9 cellular contexts compared by ENCODE assay signal in genomic region chr14:56555921-56556570, GRCh38. TPM values are rescaled to one million over a fixed set of nuclear protein-coding genes. Genes with fewer than 3 reads are reported as not detected.
DNase-seq lines count a peak whose midpoint lies in the region; ATAC-seq, FAIRE-seq and TF ChIP-seq lines count a peak whose summit lies in the region.
"Had no signal": no experiment of that assay in that cellular context is flagged by ENCODE, and none has a peak within 500 bp of the region (broad histone marks: within the 10 kb centered on the region; RNA-seq: fewer than 3 reads in every experiment).

No MANE protein-coding gene starts in this region.

- H3K79me2 ChIP-seq in K562 (ENCODE audit: control insufficient read depth, insufficient read depth, low read length), result no peaks in the 10 kb centered on the region
- no peaks in the 10 kb centered on the region for H3K79me2 ChIP-seq in mesendoderm (ENCODE audit: control insufficient read depth, insufficient read depth, low read length)

- H4K20me1 ChIP-seq in K562 (replicated peaks; ENCODE audit: control insufficient read depth, insufficient read depth, low read length), result no peaks in the 10 kb centered on the region
- H4K20me1 ChIP-seq: BLaER1 treated with 17β-estradiol and CSF1 and Interleukin-3, amounts not matched to agents 10 nM and 100 nM had no signal

- H3K56ac ChIP-seq in mesendoderm (ENCODE audit: low read length), result peak overlapping the region; percentile 63

- no peaks in the 10 kb centered on the region for H3K9me3 Mint-ChIP-seq in activated naive CD4-positive, alpha-beta T cell treated with anti-CD3 and anti-CD28 coated beads, Interleukin-2, amount 50 U/mL, for 72 hours
- H3K9me3 Mint-ChIP-seq in stimulated activated effector memory CD8-positive, alpha-beta T cell treated with anti-CD3 and anti-CD28 coated beads, Interleukin-12 subunit alpha, Interleukin-12 subunit beta, amount 100 ng/mL, for 72 hours, result no peaks in the 10 kb centered on the region

- H2BK120ac ChIP-seq in mesendoderm (ENCODE audit: low read depth, low read length), result peak overlapping the region; percentile 73

- H2BK15ac ChIP-seq in mesendoderm (replicated peaks; ENCODE audit: low read depth), result no peak overlapping the region

- H3K4ac ChIP-seq in mesendoderm (ENCODE audit: low read depth, low read length), result peak overlapping the region; percentile 72

- H4K8ac ChIP-seq in mesendoderm (ENCODE audit: low read depth, low read length), result no peak overlapping the region

- H3K9ac ChIP-seq in K562 (ENCODE audit: insufficient read depth in 1 of 2, low read depth in 2 of 2, low read length in 2 of 2) (no peak overlapping the region), mesendoderm (ENCODE audit: low read length) (no peak overlapping the region)
- H3K9ac ChIP-seq: BLaER1 treated with 17β-estradiol and CSF1 and Interleukin-3, amounts not matched to agents 10 nM and 100 nM had no signal

- peak; percentile 57 for DNase-seq in NCI-H1694 treated with DMSO at 0.1 percent for 48 hours (lab: John Stamatoyannopoulos, UW)
- DNase-seq in NCI-H1694 (lab: John Stamatoyannopoulos, UW), result no peak
- peak; percentile 23 to 54 for DNase-seq in NCI-H2081 (lab: John Stamatoyannopoulos, UW)
- peak; percentile 7 to 41 (median 24) for DNase-seq in K562 (ENCODE audit: extremely low read depth in 1 of 4, low spot score in 3 of 4)
- DNase-seq in mesendoderm, result peak; percentile 89
- no peak for DNase-seq in activated naive CD4-positive, alpha-beta T cell treated with anti-CD3 and anti-CD28 coated beads, Interleukin-2, amount 50 U/mL, for 72 hours (ENCODE audit: low spot score in 2 of 2)
- DNase-seq in stimulated activated effector memory CD8-positive, alpha-beta T cell treated with anti-CD3 and anti-CD28 coated beads, Interleukin-12 subunit alpha, Interleukin-12 subunit beta, amount 100 ng/mL, for 72 hours (ENCODE audit: low spot score in 2 of 2), result no peak
- DNase-seq in UCSD-AML1 (lab: John Stamatoyannopoulos, UW; ENCODE audit: unreplicated experiment), result no peak

- peak; percentile 91 for ATAC-seq in K562
- no peak for ATAC-seq in activated naive CD4-positive, alpha-beta T cell treated with anti-CD3 and anti-CD28 coated beads, Interleukin-2, amount 50 U/mL, for 72 hours
- ATAC-seq in stimulated activated effector memory CD8-positive, alpha-beta T cell treated with anti-CD3 and anti-CD28 coated beads, Interleukin-12 subunit alpha, Interleukin-12 subunit beta, amount 100 ng/mL, for 72 hours, result no peak

- H3K4me2 ChIP-seq in K562 (ENCODE audit: insufficient read depth, low read length) (no peak overlapping the region), mesendoderm (ENCODE audit: low read length) (no peak overlapping the region)
- H3K4me2 ChIP-seq: BLaER1 treated with 17β-estradiol and CSF1 and Interleukin-3, amounts not matched to agents 10 nM and 100 nM had no signal

- TF ChIP-seq POLR2A in K562 (conservative IDR thresholded peaks at IDR 0.05), result no peak

- in situ Hi-C loops in K562 (cut with MboI), result loop anchor here (10.0 to 25.0 kb wide), 2 partner anchors 506 to 759 kb away; no protein-coding TSS in a partner anchor

- H3K18ac ChIP-seq in mesendoderm (ENCODE audit: low read length), result peak overlapping the region; percentile 83

- no peaks in the 10 kb centered on the region for H3K9me3 ChIP-seq in K562 (replicated peaks; ENCODE audit: control insufficient read depth, insufficient read depth, low read depth, low read length)
- H3K9me3 ChIP-seq: BLaER1 treated with 17β-estradiol and CSF1 and Interleukin-3, amounts not matched to agents 10 nM and 100 nM had no signal

- no peak overlapping the region for H4K5ac ChIP-seq in mesendoderm (ENCODE audit: low read length)

- no peak overlapping the region for H2AK5ac ChIP-seq in mesendoderm (ENCODE audit: low read length)

- H2AFZ ChIP-seq in K562 (ENCODE audit: low read depth, low read length), result peak overlapping the region; percentile 18; the same call in 1 of the 2 replicates

- CTCF ChIA-PET in K562 (lab: Yijun Ruan, JAX; ENCODE audit: low intra/inter-chr PET ratio), result interaction anchor here (0.6 to 0.7 kb wide), 2 partner anchors 66 to 1122 kb away, joined by 3 read pairs; no protein-coding TSS in a partner anchor

- H3K36me3 Mint-ChIP-seq in activated naive CD4-positive, alpha-beta T cell treated with anti-CD3 and anti-CD28 coated beads, Interleukin-2, amount 50 U/mL, for 72 hours, result no peaks in the 10 kb centered on the region
- no peaks in the 10 kb centered on the region for H3K36me3 Mint-ChIP-seq in stimulated activated effector memory CD8-positive, alpha-beta T cell treated with anti-CD3 and anti-CD28 coated beads, Interleukin-12 subunit alpha, Interleukin-12 subunit beta, amount 100 ng/mL, for 72 hours

- no peaks in the 10 kb centered on the region; a peak in 2 of 5 replicates for H3K4me1 ChIP-seq in K562 (replicated peaks in 1 of 2; ENCODE audit: control insufficient read depth in 2 of 2, insufficient read depth in 2 of 2, low read length in 2 of 2)
- H3K4me1 ChIP-seq in mesendoderm (ENCODE audit: control insufficient read depth, low read depth, low read length), result peaks cover 5% of the 10 kb centered on the region

- H3K4me3 Mint-ChIP-seq in stimulated activated effector memory CD8-positive, alpha-beta T cell treated with anti-CD3 and anti-CD28 coated beads, Interleukin-12 subunit alpha, Interleukin-12 subunit beta, amount 100 ng/mL, for 72 hours, result no peak overlapping the region

- peak; percentile 35 to 79 (median 64); a peak in 5 of 6 replicates for TF ChIP-seq CTCF in K562 (IDR thresholded peaks at IDR 0.05 in 2 of 3, conservative IDR thresholded peaks at IDR 0.05 in 1 of 3; ENCODE audit: insufficient read depth in 2 of 3, low read depth in 1 of 3, low read length in 3 of 3)

- no peak overlapping the region for H3K23ac ChIP-seq in mesendoderm (ENCODE audit: low read length)

- TF ChIP-seq RAD21 in K562 (CRISPR knock-in tag; conservative IDR thresholded peaks at IDR 0.05 in 1 of 2, IDR thresholded peaks at IDR 0.05 in 1 of 2), result peak; percentile 77 to 86

- POLR2A ChIA-PET in K562 (lab: Yijun Ruan, JAX), result no interaction called here

- intact Hi-C loops in K562 (cut with micrococcal nuclease), result loop anchor here (1.0 to 5.0 kb wide), 5 partner anchors 106 to 761 kb away; no protein-coding TSS in a partner anchor

- no TSS peak for BruUV-seq in K562 (replicated peaks; lab: Mats Ljungman, UMichigan)

- H3K36me3 ChIP-seq in K562 (ENCODE audit: control insufficient read depth, insufficient read depth, low read length) (no peaks in the 10 kb centered on the region), mesendoderm (ENCODE audit: control insufficient read depth, insufficient read depth, low read length) (no peaks in the 10 kb centered on the region)
- H3K36me3 ChIP-seq: BLaER1 treated with 17β-estradiol and CSF1 and Interleukin-3, amounts not matched to agents 10 nM and 100 nM had no signal

- peaks cover 3 to 12% of the 10 kb centered on the region in 2 experiments; a peak in 3 of 5 replicates for H3K27me3 ChIP-seq in K562 (ENCODE audit: control insufficient read depth in 2 of 2, insufficient read depth in 2 of 2, low read length in 2 of 2)
- no peaks in the 10 kb centered on the region for H3K27me3 ChIP-seq in mesendoderm (ENCODE audit: insufficient read depth, low read length, poor library complexity)
- H3K27me3 ChIP-seq: BLaER1 treated with 17β-estradiol and CSF1 and Interleukin-3, amounts not matched to agents 10 nM and 100 nM had no signal

- WGBS in K562 (ENCODE audit: insufficient coverage, low coverage, missing lambda C conversion rate), result 14% methylated on average over 5 of the region's 5 CpGs
- no CpG with 5 or more reads among the region's 5 CpGs for WGBS in mesendoderm (ENCODE audit: extremely low coverage, insufficient coverage, low lambda C conversion rate)

- peak; percentile 68 for TF ChIP-seq EP300 in K562 (IDR thresholded peaks at IDR 0.05; ENCODE audit: low read length)

- H3K27ac ChIP-seq in K562 (ENCODE audit: extremely low read depth, low read depth, low read length), result no peak overlapping the region
- no peak overlapping the region for H3K27ac ChIP-seq in mesendoderm (ENCODE audit: low read depth, low read length)
- H3K27ac ChIP-seq: BLaER1 treated with 17β-estradiol and CSF1 and Interleukin-3, amounts not matched to agents 10 nM and 100 nM had no signal

- H3K4me3 ChIP-seq in K562 (no peak overlapping the region), mesendoderm (ENCODE audit: low read length) (no peak overlapping the region)
- H3K4me3 ChIP-seq: BLaER1 treated with 17β-estradiol and CSF1 and Interleukin-3, amounts not matched to agents 10 nM and 100 nM had no signal

- H2BK5ac ChIP-seq in mesendoderm (ENCODE audit: low read length), result peak overlapping the region; percentile 28

- H3K9me1 ChIP-seq in K562 (ENCODE audit: control insufficient read depth, insufficient read depth, low read length), result no peaks in the 10 kb centered on the region

- H3K27ac Mint-ChIP-seq in activated naive CD4-positive, alpha-beta T cell treated with anti-CD3 and anti-CD28 coated beads, Interleukin-2, amount 50 U/mL, for 72 hours, result no peak overlapping the region
- no peak overlapping the region for H3K27ac Mint-ChIP-seq in stimulated activated effector memory CD8-positive, alpha-beta T cell treated with anti-CD3 and anti-CD28 coated beads, Interleukin-12 subunit alpha, Interleukin-12 subunit beta, amount 100 ng/mL, for 72 hours

- peak; percentile 75 for FAIRE-seq in K562 (lab: Jason Lieb, UNC)

- H3K4me1 Mint-ChIP-seq in stimulated activated effector memory CD8-positive, alpha-beta T cell treated with anti-CD3 and anti-CD28 coated beads, Interleukin-12 subunit alpha, Interleukin-12 subunit beta, amount 100 ng/mL, for 72 hours, result no peaks in the 10 kb centered on the region

- no peaks in the 10 kb centered on the region for H3K79me1 ChIP-seq in mesendoderm (ENCODE audit: low read length)

RNA-seq across cellular contexts. Expression of gene TMEM260, which starts 23.6 kb away (rescaled TPM):
- 23.4 and 40.8 TPM in 2 replicates for total RNA-seq in K562 (2011; cell fraction: chromatin; rRNA removed; ENCODE audit: low replicate concordance)
- 15.2 and 18.8 TPM in 2 replicates for total RNA-seq in K562 (2011; cell fraction: nucleolus; rRNA removed)
- 22.7 and 33.7 TPM in 2 replicates for total RNA-seq in K562 (2011; cell fraction: nucleoplasm; rRNA removed)
- 4.4 and 5.4 TPM in 2 replicates for total RNA-seq in K562 (2014; rRNA removed)
- total RNA-seq in K562 (2014; rRNA removed; fragmentation: Illumina TruSeq; extraction: Trizol), result 7.2 and 7.8 TPM in 2 replicates
- 6.4 and 7.7 TPM in 2 replicates for total RNA-seq in K562 (2015; rRNA removed; fragmentation: Illumina TruSeq; extraction: Trizol)
- total RNA-seq in K562 (2021), result 6.8 and 7.6 TPM in 2 replicates
- 7.7 and 9.4 TPM in 2 replicates for polyA plus RNA-seq in K562 (2011; rRNA removed)
- polyA plus RNA-seq in K562 (2011; cell fraction: cytosol; rRNA removed), result 5.0 and 6.8 TPM in 2 replicates
- polyA plus RNA-seq in K562 (2011; cell fraction: nucleus; rRNA removed), result 21.8 and 23.9 TPM in 2 replicates
- polyA plus RNA-seq in K562 (2012), result 3.4 and 8.0 TPM in 2 replicates
- polyA plus RNA-seq in K562 (2014; fragmentation: Illumina TruSeq; extraction: Trizol), result 4.0 and 6.0 TPM in 2 replicates
- polyA plus RNA-seq in K562 (2014; fragmentation: Nextera tagmentation; extraction: Ambion mirVana), result 1 to 10 TPM; 2.2 to 2.4 TPM
- polyA plus RNA-seq in K562 (2014; rRNA removed), result 2.8 and 5.0 TPM in 2 replicates
- polyA minus RNA-seq in K562 (2011; rRNA and poly(A)+ RNA removed), result 15.2 and 15.4 TPM in 2 replicates
- polyA minus RNA-seq in K562 (2011; cell fraction: cytosol; rRNA and poly(A)+ RNA removed), result 6.7 and 7.4 TPM in 2 replicates
- polyA minus RNA-seq in K562 (2011; cell fraction: nucleus; rRNA and poly(A)+ RNA removed), result 37.4 and 38.8 TPM in 2 replicates
- polyA plus RNA-seq in mesendoderm (2013, experiment 1 of 2), result 11.6 TPM
- polyA plus RNA-seq in mesendoderm (2013, experiment 2 of 2), result 11.9 TPM
- 10 to 100 TPM; 11.6 to 22.1 TPM for total RNA-seq in activated naive CD4-positive, alpha-beta T cell treated with anti-CD3 and anti-CD28 coated beads, Interleukin-2, amount 50 U/mL, for 72 hours

Comparison
In these comparisons a context has a peak if more than half of its experiments do, and no peak if none do; other contexts are left out.
1. DNase-seq: peak in NCI-H1694 treated with DMSO at 0.1 percent for 48 hours (single experiment), NCI-H2081 (2 of 2), K562 (4 of 4) and mesendoderm (single experiment); none in NCI-H1694 (single experiment), activated naive CD4-positive, alpha-beta T cell treated with anti-CD3 and anti-CD28 coated beads, Interleukin-2, amount 50 U/mL, for 72 hours (0 of 2), stimulated activated effector memory CD8-positive, alpha-beta T cell treated with anti-CD3 and anti-CD28 coated beads, Interleukin-12 subunit alpha, Interleukin-12 subunit beta, amount 100 ng/mL, for 72 hours (0 of 2) and UCSD-AML1 (single experiment).